28 cellular contexts compared by ENCODE assay signal in the genomic region with DNA sequence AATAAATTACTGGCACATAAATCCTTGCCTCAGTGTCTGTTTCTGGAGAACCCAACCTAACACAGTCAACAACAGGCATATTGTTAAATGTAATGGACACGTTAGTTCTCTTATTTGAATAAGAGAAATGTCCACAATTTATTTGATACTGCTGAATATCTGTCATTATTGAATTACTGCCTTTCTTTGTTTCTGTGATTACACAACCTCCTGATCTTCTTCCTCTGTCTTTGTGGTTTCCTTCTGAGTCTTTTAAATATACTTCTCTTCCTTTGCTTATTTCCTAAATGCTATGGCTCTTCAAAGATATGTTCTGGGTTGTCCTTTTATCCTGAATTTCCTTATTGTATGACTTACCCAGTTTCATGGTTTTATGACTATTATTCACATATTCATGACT. TPM values are rescaled to one million over a fixed set of nuclear protein-coding genes. Genes with fewer than 3 reads are reported as not detected.
"Had no signal": no experiment of that assay in that cellular context is flagged by ENCODE, and none has a peak within 500 bp of the region (broad histone marks: within the 10 kb centered on the region; RNA-seq: fewer than 3 reads in every experiment).

No MANE protein-coding gene starts in this region.

- H3K36me3 ChIP-seq: brain microvascular endothelial cell, gastrocnemius medialis, left ventricle myocardium inferior, neural progenitor cell, suprapubic skin, tibial artery, upper lobe of right lung had no signal

- H3K4me3 ChIP-seq: coronary artery, dorsolateral prefrontal cortex, gastrocnemius medialis, left ventricle myocardium inferior, lung, neural progenitor cell, psoas muscle, smooth muscle cell, suprapubic skin, tibial artery, upper lobe of right lung had no signal

- ATAC-seq: activated CD4-positive, alpha-beta T cell treated with anti-CD3 and anti-CD28 coated beads for 36 hours; gastrocnemius medialis; natural killer cell; psoas muscle; stimulated activated naive B cell treated with anti-CD40 and anti-IgM and Interleukin-4, amounts not matched to agents 10 μg/mL and 1 μg/mL and 100 μg/mL, for 72 hours; upper lobe of right lung had no signal

- H3K9me3 ChIP-seq: gastrocnemius medialis, suprapubic skin, upper lobe of right lung had no signal

- DNase-seq: activated CD4-positive, alpha-beta T cell treated with anti-CD3 and anti-CD28 coated beads for 36 hours; activated CD4-positive, CD25-positive, alpha-beta regulatory T cell; activated gamma-delta T cell; activated naive CD4-positive, alpha-beta T cell treated with anti-CD3 and anti-CD28 coated beads, Interleukin-2, amount 10 ng/mL, durations not matched to agents 7 days and 5 days; amniotic stem cell; brain microvascular endothelial cell; dorsolateral prefrontal cortex; effector memory CD4-positive, alpha-beta T cell; gastrocnemius medialis; glutamatergic neuron; islet precursor cell; left ventricle myocardium inferior; mesendoderm; natural killer cell; occipital lobe; psoas muscle; stimulated activated CD4-positive, alpha-beta T cell treated with anti-CD3 and anti-CD28 coated beads, Interleukin-1b, Interleukin-23, amount 100 ng/mL, for 48 hours; stimulated activated CD4-positive, alpha-beta T cell treated with anti-CD3 and anti-CD28 coated beads, Interleukin-4, amount 100 ng/mL, for 4 hours; stimulated activated CD8-positive, alpha-beta memory T cell treated with anti-CD3 and anti-CD28 coated beads, Interleukin-4, amount 100 ng/mL, for 48 hours; stimulated activated naive B cell treated with anti-CD40 and anti-IgM and Interleukin-4, amounts not matched to agents 10 μg/mL and 1 μg/mL and 100 μg/mL, for 72 hours; tibial artery; upper lobe of right lung had no signal

- H3K4me1 ChIP-seq: gastrocnemius medialis, left ventricle myocardium inferior, neural progenitor cell, parathyroid adenoma, psoas muscle, suprapubic skin, tibial artery, upper lobe of right lung had no signal

- H3K27me3 ChIP-seq: brain microvascular endothelial cell, dorsolateral prefrontal cortex, gastrocnemius medialis, neural progenitor cell, suprapubic skin, tibial artery, upper lobe of right lung had no signal

- H3K27ac ChIP-seq: brain microvascular endothelial cell, coronary artery, dorsolateral prefrontal cortex, gastrocnemius medialis, left ventricle myocardium inferior, neural progenitor cell, parathyroid adenoma, psoas muscle, suprapubic skin, tibial artery, upper lobe of right lung had no signal

RNA-seq across cellular contexts. Expression of a gene that starts 39.8 kb away (rescaled TPM):
- total RNA-seq: smooth muscle cell had no signal
